In genomic region chr20:60035486-60035885, GRCh38 we compare ENCODE assay signal across 17 cellular contexts.
"Had no signal": no experiment of that assay in that cellular context is flagged by ENCODE, and none has a peak within 500 bp of the region (broad histone marks: within the 10 kb centered on the region; RNA-seq: fewer than 3 reads in every experiment).

No MANE protein-coding gene starts in this region.

- DNase-seq: activated CD4-positive, alpha-beta T cell treated with anti-CD3 and anti-CD28 coated beads for 4 hours; activated CD4-positive, alpha-beta T cell treated with anti-CD3 and anti-CD28 coated beads, Interleukin-2, amount 50 U/mL, for 48 hours; activated CD8-positive, alpha-beta memory T cell treated with anti-CD3 and anti-CD28 coated beads for 24 hours; activated effector memory CD4-positive, alpha-beta T cell treated with Interleukin-2 at 50 U/mL for 16 hours; activated naive CD4-positive, alpha-beta T cell treated with Interleukin-2 at 50 U/mL for 16 hours; activated naive CD8-positive, alpha-beta T cell treated with anti-CD3 and anti-CD28 coated beads, Interleukin-2, amount 10 ng/mL, durations not matched to agents 7 days and 5 days; amniotic stem cell; central memory CD4-positive, alpha-beta T cell; head of caudate nucleus; naive thymus-derived CD4-positive, alpha-beta T cell; occipital lobe; spleen; stimulated activated naive CD4-positive, alpha-beta T cell; tibial artery had no signal

- H3K4me1 ChIP-seq: suprapubic skin had no signal

- H3K9me3 Mint-ChIP-seq: mesothelial cell of epicardium had no signal

- H3K4me3 Mint-ChIP-seq: activated naive CD8-positive, alpha-beta T cell treated with anti-CD3 and anti-CD28 coated beads, Interleukin-2, amount 10 ng/mL, durations not matched to agents 7 days and 5 days; mesothelial cell of epicardium; naive thymus-derived CD4-positive, alpha-beta T cell had no signal

- H3K27ac Mint-ChIP-seq: activated naive CD8-positive, alpha-beta T cell treated with anti-CD3 and anti-CD28 coated beads, Interleukin-2, amount 10 ng/mL, durations not matched to agents 7 days and 5 days; mesothelial cell of epicardium; naive thymus-derived CD4-positive, alpha-beta T cell had no signal

- H3K36me3 Mint-ChIP-seq: activated naive CD8-positive, alpha-beta T cell treated with anti-CD3 and anti-CD28 coated beads, Interleukin-2, amount 10 ng/mL, durations not matched to agents 7 days and 5 days; mesothelial cell of epicardium had no signal

- H3K9me3 ChIP-seq: right atrium auricular region, suprapubic skin, tibial artery had no signal

- H3K36me3 ChIP-seq: right atrium auricular region, spleen, suprapubic skin, tibial artery had no signal

- H3K4me3 ChIP-seq: right atrium auricular region, spleen, suprapubic skin, tibial artery had no signal

- H3K27me3 ChIP-seq: right atrium auricular region, spleen, tibial artery had no signal

- ATAC-seq: naive thymus-derived CD4-positive, alpha-beta T cell had no signal

- H3K4me1 Mint-ChIP-seq: activated naive CD8-positive, alpha-beta T cell treated with anti-CD3 and anti-CD28 coated beads, Interleukin-2, amount 10 ng/mL, durations not matched to agents 7 days and 5 days; naive thymus-derived CD4-positive, alpha-beta T cell had no signal

- H3K27ac ChIP-seq: spleen, suprapubic skin had no signal
